ENCODE assay signal across 33 cellular contexts in genomic region chr3:13252207-13252606, GRCh38.
"Had no signal": no experiment of that assay in that cellular context is flagged by ENCODE, and none has a peak within 500 bp of the region (broad histone marks: within the 10 kb centered on the region; RNA-seq: fewer than 3 reads in every experiment).

No MANE protein-coding gene starts in this region.

- ATAC-seq: activated CD4-positive, alpha-beta T cell treated with anti-CD3 and anti-CD28 coated beads for 36 hours; activated CD8-positive, alpha-beta memory T cell treated with anti-CD3 and anti-CD28 coated beads, Interleukin-2, amount 10 ng/mL, durations not matched to agents 7 days and 5 days; activated CD8-positive, alpha-beta T cell treated with anti-CD3 and anti-CD28 coated beads, Interleukin-2, amount 10 ng/mL, durations not matched to agents 7 days and 5 days; activated naive CD8-positive, alpha-beta T cell treated with anti-CD3 and anti-CD28 coated beads, Interleukin-2, amount 50 U/mL, for 24 hours; activated T-cell treated with anti-CD3 and anti-CD28 coated beads, Interleukin-2, amount 50 U/mL, for 72 hours; esophagus mucosa; T-helper 17 cell had no signal

- H3K9me3 ChIP-seq: adrenal gland, ascending aorta, breast epithelium, colonic mucosa had no signal

- H3K4me3 ChIP-seq: adrenal gland, ascending aorta, breast epithelium, cardiac muscle cell, colonic mucosa had no signal

- H3K4me3 Mint-ChIP-seq: activated CD4-positive, alpha-beta memory T cell treated with anti-CD3 and anti-CD28 coated beads for 36 hours; activated CD4-positive, alpha-beta T cell treated with anti-CD3 and anti-CD28 coated beads for 36 hours; activated CD4-positive, alpha-beta T cell treated with anti-CD3 and anti-CD28 coated beads, Interleukin-2, amount 10 ng/mL, durations not matched to agents 24 days and 14 days; activated CD8-positive, alpha-beta memory T cell treated with anti-CD3 and anti-CD28 coated beads, Interleukin-2, amount 10 ng/mL, durations not matched to agents 7 days and 5 days; activated CD8-positive, alpha-beta T cell treated with anti-CD3 and anti-CD28 coated beads, Interleukin-2, amount 10 ng/mL, durations not matched to agents 7 days and 5 days; activated naive CD4-positive, alpha-beta T cell treated with anti-CD3 and anti-CD28 coated beads for 36 hours; activated naive CD4-positive, alpha-beta T cell treated with anti-CD3 and anti-CD28 coated beads, Interleukin-2, amount 50 U/mL, for 24 hours; activated naive CD8-positive, alpha-beta T cell treated with anti-CD3 and anti-CD28 coated beads for 36 hours; activated naive CD8-positive, alpha-beta T cell treated with anti-CD3 and anti-CD28 coated beads, Interleukin-2, amount 50 U/mL, for 24 hours; activated T-cell treated with anti-CD3 and anti-CD28 coated beads, Interleukin-2, amount 50 U/mL, for 72 hours; brain; T-helper 17 cell; T-helper 2 cell treated with Interferon-gamma antibody and Interleukin-4, amounts not matched to agents 5 μg/mL and 100 μg/mL, for 36 hours had no signal

- H3K27ac ChIP-seq: adrenal gland, ascending aorta, breast epithelium, cardiac muscle cell, colonic mucosa had no signal

- H3K4me1 ChIP-seq: adrenal gland, ascending aorta, breast epithelium, colonic mucosa had no signal

- H3K27ac Mint-ChIP-seq: activated CD4-positive, alpha-beta memory T cell treated with anti-CD3 and anti-CD28 coated beads for 36 hours; activated CD4-positive, alpha-beta T cell treated with anti-CD3 and anti-CD28 coated beads for 36 hours; activated CD4-positive, alpha-beta T cell treated with anti-CD3 and anti-CD28 coated beads, Interleukin-2, amount 10 ng/mL, durations not matched to agents 24 days and 14 days; activated CD8-positive, alpha-beta memory T cell treated with anti-CD3 and anti-CD28 coated beads, Interleukin-2, amount 10 ng/mL, durations not matched to agents 7 days and 5 days; activated naive CD4-positive, alpha-beta T cell treated with anti-CD3 and anti-CD28 coated beads for 36 hours; activated naive CD4-positive, alpha-beta T cell treated with anti-CD3 and anti-CD28 coated beads, Interleukin-2, amount 50 U/mL, for 24 hours; activated naive CD8-positive, alpha-beta T cell treated with anti-CD3 and anti-CD28 coated beads for 36 hours; activated naive CD8-positive, alpha-beta T cell treated with anti-CD3 and anti-CD28 coated beads, Interleukin-2, amount 50 U/mL, for 24 hours; activated T-cell treated with anti-CD3 and anti-CD28 coated beads, Interleukin-2, amount 50 U/mL, for 72 hours; T-helper 17 cell; T-helper 2 cell treated with Interferon-gamma antibody and Interleukin-4, amounts not matched to agents 5 μg/mL and 100 μg/mL, for 36 hours had no signal

- H3K9me3 Mint-ChIP-seq: activated CD4-positive, alpha-beta memory T cell treated with anti-CD3 and anti-CD28 coated beads for 36 hours; activated CD4-positive, alpha-beta T cell treated with anti-CD3 and anti-CD28 coated beads, Interleukin-2, amount 10 ng/mL, durations not matched to agents 24 days and 14 days; activated naive CD4-positive, alpha-beta T cell treated with anti-CD3 and anti-CD28 coated beads for 36 hours; activated naive CD4-positive, alpha-beta T cell treated with anti-CD3 and anti-CD28 coated beads, Interleukin-2, amount 50 U/mL, for 24 hours; activated naive CD8-positive, alpha-beta T cell treated with anti-CD3 and anti-CD28 coated beads for 36 hours; activated naive CD8-positive, alpha-beta T cell treated with anti-CD3 and anti-CD28 coated beads, Interleukin-2, amount 50 U/mL, for 24 hours; activated T-cell treated with anti-CD3 and anti-CD28 coated beads, Interleukin-2, amount 50 U/mL, for 72 hours; brain; T-helper 2 cell treated with Interferon-gamma antibody and Interleukin-4, amounts not matched to agents 5 μg/mL and 100 μg/mL, for 36 hours had no signal

- H3K27me3 Mint-ChIP-seq: activated CD4-positive, alpha-beta T cell treated with anti-CD3 and anti-CD28 coated beads for 36 hours; activated naive CD4-positive, alpha-beta T cell treated with anti-CD3 and anti-CD28 coated beads, Interleukin-2, amount 50 U/mL, for 24 hours; activated naive CD8-positive, alpha-beta T cell treated with anti-CD3 and anti-CD28 coated beads for 36 hours had no signal

- H3K36me3 ChIP-seq: adrenal gland, ascending aorta, breast epithelium, cardiac muscle cell, colonic mucosa had no signal

- H3K4me1 Mint-ChIP-seq: activated CD4-positive, alpha-beta T cell treated with anti-CD3 and anti-CD28 coated beads for 36 hours; activated CD4-positive, alpha-beta T cell treated with anti-CD3 and anti-CD28 coated beads, Interleukin-2, amount 10 ng/mL, durations not matched to agents 24 days and 14 days; activated CD8-positive, alpha-beta memory T cell treated with anti-CD3 and anti-CD28 coated beads, Interleukin-2, amount 10 ng/mL, durations not matched to agents 7 days and 5 days; activated naive CD4-positive, alpha-beta T cell treated with anti-CD3 and anti-CD28 coated beads, Interleukin-2, amount 50 U/mL, for 24 hours; activated naive CD8-positive, alpha-beta T cell treated with anti-CD3 and anti-CD28 coated beads for 36 hours; activated naive CD8-positive, alpha-beta T cell treated with anti-CD3 and anti-CD28 coated beads, Interleukin-2, amount 50 U/mL, for 24 hours had no signal

- H3K27me3 ChIP-seq: adrenal gland, ascending aorta, breast epithelium, cardiac muscle cell, colonic mucosa had no signal

- FAIRE-seq: endometrium, frontal cortex had no signal

- H3K36me3 Mint-ChIP-seq: activated CD4-positive, alpha-beta memory T cell treated with anti-CD3 and anti-CD28 coated beads for 36 hours; activated CD8-positive, alpha-beta memory T cell treated with anti-CD3 and anti-CD28 coated beads, Interleukin-2, amount 10 ng/mL, durations not matched to agents 7 days and 5 days; activated naive CD4-positive, alpha-beta T cell treated with anti-CD3 and anti-CD28 coated beads, Interleukin-2, amount 50 U/mL, for 24 hours; activated naive CD8-positive, alpha-beta T cell treated with anti-CD3 and anti-CD28 coated beads for 36 hours; brain had no signal

- DNase-seq: activated CD4-positive, alpha-beta memory T cell treated with anti-CD3 and anti-CD28 coated beads for 36 hours; activated CD4-positive, alpha-beta T cell treated with anti-CD3 and anti-CD28 coated beads for 36 hours; activated CD4-positive, alpha-beta T cell treated with anti-CD3 and anti-CD28 coated beads, Interleukin-2, amount 10 ng/mL, durations not matched to agents 24 days and 14 days; activated CD4-positive, CD25-positive, alpha-beta regulatory T cell; activated CD4-positive, CD25-positive, alpha-beta regulatory T cell treated with anti-CD3 and anti-CD28 coated beads, Interleukin-2, amount 50 U/mL, for 72 hours; activated CD8-positive, alpha-beta memory T cell treated with anti-CD3 and anti-CD28 coated beads, Interleukin-2, amount 10 ng/mL, durations not matched to agents 7 days and 5 days; activated CD8-positive, alpha-beta memory T cell treated with anti-CD3 and anti-CD28 coated beads, Interleukin-2, amount 50 U/mL, for 4 hours; activated CD8-positive, alpha-beta T cell treated with anti-CD3 and anti-CD28 coated beads, Interleukin-2, amount 10 ng/mL, durations not matched to agents 7 days and 5 days; activated effector memory CD4-positive, alpha-beta T cell treated with anti-CD3 and anti-CD28 coated beads, Interleukin-2, amount 50 U/mL, for 16 hours; activated naive CD4-positive, alpha-beta T cell treated with anti-CD3 and anti-CD28 coated beads for 36 hours; activated naive CD8-positive, alpha-beta T cell treated with anti-CD3 and anti-CD28 coated beads for 36 hours; activated naive CD8-positive, alpha-beta T cell treated with anti-CD3 and anti-CD28 coated beads, Interleukin-2, amount 50 U/mL, for 24 hours; activated T-cell treated with anti-CD3 and anti-CD28 coated beads, Interleukin-2, amount 50 U/mL, for 1 hour; activated T-cell treated with anti-CD3 and anti-CD28 coated beads, Interleukin-2, amount 50 U/mL, for 72 hours; adrenal gland; central memory CD4-positive, alpha-beta T cell; cerebellar nuclear complex; colonic mucosa; effector CD8-positive, alpha-beta T cell; foreskin fibroblast; head of caudate nucleus; T-helper 1 cell; T-helper 17 cell; T1000 had no signal
